In genomic region chr6:7058250-7058923, GRCh38 we compare ENCODE assay signal across 9 cellular contexts. TPM values are rescaled to one million over a fixed set of nuclear protein-coding genes. Genes with fewer than 3 reads are reported as not detected.
DNase-seq lines count a peak whose midpoint lies in the region; ATAC-seq and TF ChIP-seq lines count a peak whose summit lies in the region.
"Had no signal": no experiment of that assay in that cellular context is flagged by ENCODE, and none has a peak within 500 bp of the region (broad histone marks: within the 10 kb centered on the region; RNA-seq: fewer than 3 reads in every experiment).

No MANE protein-coding gene starts in this region.

- in situ Hi-C loops in astrocyte of the cerebellum (cut with HindIII; ENCODE audit: low sequenced_read_pairs) = no loop called here

- DNase-seq in COLO668 (lab: John Stamatoyannopoulos, UW; ENCODE audit: unreplicated experiment) (peak; percentile 3), MG63 (peak; percentile 100), astrocyte of the cerebellum (ENCODE audit: low read depth) (peak; percentile 95), mucosa of gallbladder (ENCODE audit: low spot score) (peak; percentile 77), NCI-H526 treated with DMSO at 0.1 percent for 48 hours (lab: John Stamatoyannopoulos, UW) (no peak), D341Med (ENCODE audit: low spot score) (no peak)
- no peak for DNase-seq in activated CD4-positive, CD25-positive, alpha-beta regulatory T cell treated with anti-CD3 and anti-CD28 coated beads, Interleukin-2, amount 50 U/mL, for 72 hours

- no peaks in the 10 kb centered on the region for H3K9me3 ChIP-seq in MG63
- H3K9me3 ChIP-seq: HAP-1 had no signal

- TF ChIP-seq CTCF in astrocyte of the cerebellum (IDR thresholded peaks at IDR 0.05; ENCODE audit: low read depth, low read length, missing control alignments) = no peak

- no peak for ATAC-seq in HG03045 (IDR thresholded peaks at IDR 0.05; ENCODE audit: unreplicated experiment)

- H3K36me3 ChIP-seq in MG63 = no peaks in the 10 kb centered on the region
- H3K36me3 ChIP-seq: HAP-1 had no signal

- H3K4me3 ChIP-seq in MG63 = no peak overlapping the region
- no peak overlapping the region for H3K4me3 ChIP-seq in astrocyte of the cerebellum (ENCODE audit: low read depth, low read length)
- H3K4me3 ChIP-seq: HAP-1 had no signal

- H3K27me3 ChIP-seq in MG63 = no peaks in the 10 kb centered on the region

RNA-seq across cellular contexts. Expression of gene RREB1, which starts 49.4 kb away (rescaled TPM):
- total RNA-seq in MG63 (2014; rRNA removed; shearing (Covaris generic); ENCODE audit: low replicate concordance) = 16.5 and 17.2 TPM in 2 replicates
- 74.3 TPM for total RNA-seq in mucosa of gallbladder

Comparison
In these comparisons a context has a peak if more than half of its experiments do, and no peak if none do; other contexts are left out.
1. DNase-seq: peak in COLO668 (single experiment), MG63 (single experiment), astrocyte of the cerebellum (single experiment) and mucosa of gallbladder (single experiment); none in NCI-H526 treated with DMSO at 0.1 percent for 48 hours (single experiment), D341Med (single experiment) and activated CD4-positive, CD25-positive, alpha-beta regulatory T cell treated with anti-CD3 and anti-CD28 coated beads, Interleukin-2, amount 50 U/mL, for 72 hours (single experiment).